Comparison of ENCODE assay signal across 21 cellular contexts in genomic region chr5:81105261-81105877, GRCh38.
DNase-seq lines count a peak whose midpoint lies in the region; ATAC-seq and TF ChIP-seq lines count a peak whose summit lies in the region.
"Had no signal": no experiment of that assay in that cellular context is flagged by ENCODE, and none has a peak within 500 bp of the region (broad histone marks: within the 10 kb centered on the region; RNA-seq: fewer than 3 reads in every experiment).

No MANE protein-coding gene starts in this region.

- H3K36me3 Mint-ChIP-seq in activated CD4-positive, alpha-beta T cell treated with anti-CD3 and anti-CD28 coated beads, Interleukin-2, amount 10 ng/mL, durations not matched to agents 7 days and 5 days (ENCODE audit: low read depth): no peaks in the 10 kb centered on the region
- H3K36me3 Mint-ChIP-seq in activated T-helper 1 cell treated with anti-CD3 and anti-CD28 coated beads, Interleukin-12 subunit alpha, Interleukin-12 subunit beta, Interleukin-2, Interleukin-4 antibody, amounts not matched to agents 30 ng/mL and 10 ng/mL and 1 ng/mL, durations not matched to agents 14 hours and 24 hours and 36 hours (ENCODE audit: low read depth): peaks cover 5% of the 10 kb centered on the region
- H3K36me3 Mint-ChIP-seq in stimulated activated effector memory CD8-positive, alpha-beta T cell treated with anti-CD3 and anti-CD28 coated beads, Interleukin-12 subunit alpha, Interleukin-12 subunit beta, amount 100 ng/mL, for 72 hours: no peaks in the 10 kb centered on the region
- H3K36me3 Mint-ChIP-seq in osteocyte (ENCODE audit: unreplicated experiment): no peaks in the 10 kb centered on the region

- peaks cover 20% of the 10 kb centered on the region for H3K4me1 Mint-ChIP-seq in activated CD4-positive, alpha-beta T cell treated with anti-CD3 and anti-CD28 coated beads, Interleukin-2, amount 10 ng/mL, durations not matched to agents 7 days and 5 days
- peaks cover 32% of the 10 kb centered on the region for H3K4me1 Mint-ChIP-seq in activated T-helper 1 cell treated with anti-CD3 and anti-CD28 coated beads, Interleukin-12 subunit alpha, Interleukin-12 subunit beta, Interleukin-2, Interleukin-4 antibody, amounts not matched to agents 30 ng/mL and 10 ng/mL and 1 ng/mL, durations not matched to agents 14 hours and 24 hours and 36 hours (ENCODE audit: low read depth)
- peaks cover 24% of the 10 kb centered on the region for H3K4me1 Mint-ChIP-seq in stimulated activated effector memory CD8-positive, alpha-beta T cell treated with anti-CD3 and anti-CD28 coated beads, Interleukin-12 subunit alpha, Interleukin-12 subunit beta, amount 100 ng/mL, for 72 hours
- no peaks in the 10 kb centered on the region for H3K4me1 Mint-ChIP-seq in osteocyte (ENCODE audit: unreplicated experiment)

- H3K9me3 Mint-ChIP-seq in activated CD4-positive, alpha-beta T cell treated with anti-CD3 and anti-CD28 coated beads, Interleukin-2, amount 10 ng/mL, durations not matched to agents 7 days and 5 days: no peaks in the 10 kb centered on the region
- no peaks in the 10 kb centered on the region for H3K9me3 Mint-ChIP-seq in activated T-helper 1 cell treated with anti-CD3 and anti-CD28 coated beads, Interleukin-12 subunit alpha, Interleukin-12 subunit beta, Interleukin-2, Interleukin-4 antibody, amounts not matched to agents 30 ng/mL and 10 ng/mL and 1 ng/mL, durations not matched to agents 14 hours and 24 hours and 36 hours
- no peaks in the 10 kb centered on the region for H3K9me3 Mint-ChIP-seq in stimulated activated effector memory CD8-positive, alpha-beta T cell treated with anti-CD3 and anti-CD28 coated beads, Interleukin-12 subunit alpha, Interleukin-12 subunit beta, amount 100 ng/mL, for 72 hours
- no peaks in the 10 kb centered on the region for H3K9me3 Mint-ChIP-seq in osteocyte (ENCODE audit: unreplicated experiment)

- no peaks in the 10 kb centered on the region for H3K9me3 ChIP-seq in DND-41 (ENCODE audit: insufficient read depth, low read length, severe bottlenecking)
- H3K9me3 ChIP-seq: right lobe of liver, SJSA1, stomach, thyroid gland had no signal

- H3K36me3 ChIP-seq in DND-41 (ENCODE audit: insufficient read depth, low read length): no peaks in the 10 kb centered on the region
- H3K36me3 ChIP-seq: right lobe of liver, SJSA1, stomach, thyroid gland had no signal

- H3K4me2 ChIP-seq in DND-41 (ENCODE audit: insufficient read depth, low read length): peak overlapping the region; percentile 20; the same call in 1 of the 2 replicates

- no peak overlapping the region for H3K27ac ChIP-seq in DND-41 (ENCODE audit: low read length)
- H3K27ac ChIP-seq: right lobe of liver, SJSA1, stomach, thyroid gland had no signal

- no peak overlapping the region for H3K4me3 Mint-ChIP-seq in activated CD4-positive, alpha-beta T cell treated with anti-CD3 and anti-CD28 coated beads, Interleukin-2, amount 10 ng/mL, durations not matched to agents 7 days and 5 days
- peak overlapping the region; percentile 15 for H3K4me3 Mint-ChIP-seq in activated T-helper 1 cell treated with anti-CD3 and anti-CD28 coated beads, Interleukin-12 subunit alpha, Interleukin-12 subunit beta, Interleukin-2, Interleukin-4 antibody, amounts not matched to agents 30 ng/mL and 10 ng/mL and 1 ng/mL, durations not matched to agents 14 hours and 24 hours and 36 hours
- no peak overlapping the region for H3K4me3 Mint-ChIP-seq in stimulated activated effector memory CD8-positive, alpha-beta T cell treated with anti-CD3 and anti-CD28 coated beads, Interleukin-12 subunit alpha, Interleukin-12 subunit beta, amount 100 ng/mL, for 72 hours
- no peak overlapping the region for H3K4me3 Mint-ChIP-seq in osteocyte (ENCODE audit: unreplicated experiment)

- no peak for TF ChIP-seq CTCF in DND-41 (IDR thresholded peaks at IDR 0.05; ENCODE audit: borderline replicate concordance, extremely low read depth, low read length, poor library complexity, severe bottlenecking)
- no peak for TF ChIP-seq CTCF in osteocyte (IDR thresholded peaks at IDR 0.05)

- H3K27me3 Mint-ChIP-seq in activated CD4-positive, alpha-beta T cell treated with anti-CD3 and anti-CD28 coated beads, Interleukin-2, amount 10 ng/mL, durations not matched to agents 7 days and 5 days: no peaks in the 10 kb centered on the region
- no peaks in the 10 kb centered on the region for H3K27me3 Mint-ChIP-seq in activated T-helper 1 cell treated with anti-CD3 and anti-CD28 coated beads, Interleukin-12 subunit alpha, Interleukin-12 subunit beta, Interleukin-2, Interleukin-4 antibody, amounts not matched to agents 30 ng/mL and 10 ng/mL and 1 ng/mL, durations not matched to agents 14 hours and 24 hours and 36 hours (ENCODE audit: insufficient read depth)
- H3K27me3 Mint-ChIP-seq in osteocyte (ENCODE audit: unreplicated experiment): peaks cover 45% of the 10 kb centered on the region

- H3K4me3 ChIP-seq in DND-41 (ENCODE audit: low read depth in 1 of 2, low read length in 2 of 2): no peak overlapping the region
- H3K4me3 ChIP-seq: right lobe of liver, SJSA1, stomach, thyroid gland had no signal

- intact Hi-C loops in activated T-helper 1 cell treated with anti-CD3 and anti-CD28 coated beads, Interleukin-12 subunit alpha, Interleukin-12 subunit beta, Interleukin-2, Interleukin-4 antibody, amounts not matched to agents 30 ng/mL and 10 ng/mL and 1 ng/mL, durations not matched to agents 14 hours and 24 hours and 36 hours (cut with micrococcal nuclease): loop anchor here (5.0 kb wide), 1 partner anchor 393 kb away; no protein-coding TSS in a partner anchor

- H3K27me3 ChIP-seq in DND-41 (ENCODE audit: insufficient read depth, low read length, poor library complexity): no peaks in the 10 kb centered on the region
- H3K27me3 ChIP-seq: right lobe of liver, SJSA1, stomach, thyroid gland had no signal

- H4K20me1 ChIP-seq in DND-41 (ENCODE audit: insufficient read depth, low read length): no peaks in the 10 kb centered on the region

- H3K27ac Mint-ChIP-seq in activated CD4-positive, alpha-beta T cell treated with anti-CD3 and anti-CD28 coated beads, Interleukin-2, amount 10 ng/mL, durations not matched to agents 7 days and 5 days: peak overlapping the region; percentile 6
- no peak overlapping the region for H3K27ac Mint-ChIP-seq in activated T-helper 1 cell treated with anti-CD3 and anti-CD28 coated beads, Interleukin-12 subunit alpha, Interleukin-12 subunit beta, Interleukin-2, Interleukin-4 antibody, amounts not matched to agents 30 ng/mL and 10 ng/mL and 1 ng/mL, durations not matched to agents 14 hours and 24 hours and 36 hours
- peak overlapping the region; percentile 46 for H3K27ac Mint-ChIP-seq in stimulated activated effector memory CD8-positive, alpha-beta T cell treated with anti-CD3 and anti-CD28 coated beads, Interleukin-12 subunit alpha, Interleukin-12 subunit beta, amount 100 ng/mL, for 72 hours
- no peak overlapping the region for H3K27ac Mint-ChIP-seq in osteocyte (ENCODE audit: unreplicated experiment)

- H3K79me2 ChIP-seq in DND-41 (ENCODE audit: insufficient read depth, low read length): no peaks in the 10 kb centered on the region

- ATAC-seq in DND-41 (ENCODE audit: insufficient read depth, low read depth): peak; percentile 89
- ATAC-seq in stimulated activated effector memory CD8-positive, alpha-beta T cell treated with anti-CD3 and anti-CD28 coated beads, Interleukin-12 subunit alpha, Interleukin-12 subunit beta, amount 100 ng/mL, for 72 hours: peak; percentile 74
- ATAC-seq: right lobe of liver had no signal

- POLR2A ChIA-PET in activated CD4-positive, alpha-beta T cell treated with anti-CD3 and anti-CD28 coated beads, Interleukin-2, amount 10 ng/mL, durations not matched to agents 7 days and 5 days (lab: Charles Lee): interaction anchor here (0.5 to 0.6 kb wide), 2 partner anchors 142 to 176 kb away, joined by 3 read pairs; no protein-coding TSS in a partner anchor

- DNase-seq in activated CD4-positive, alpha-beta T cell treated with anti-CD3 and anti-CD28 coated beads, Interleukin-2, amount 10 ng/mL, durations not matched to agents 7 days and 5 days: no peak
- no peak for DNase-seq in activated CD4-positive, alpha-beta T cell treated with anti-CD3 and anti-CD28 coated beads, Interleukin-2, amount 50 U/mL, for 4 hours
- DNase-seq in DND-41 (peak; percentile 23), COLO829 (ENCODE audit: low spot score) (no peak), osteocyte (ENCODE audit: extremely low spot score, unreplicated experiment) (no peak), NCI-H510A treated with DMSO at 0.1 percent for 48 hours (lab: John Stamatoyannopoulos, UW) (no peak)
- no peak for DNase-seq in activated T-helper 1 cell treated with anti-CD3 and anti-CD28 coated beads, Interleukin-12 subunit alpha, Interleukin-12 subunit beta, Interleukin-2, Interleukin-4 antibody, amounts not matched to agents 30 ng/mL and 10 ng/mL and 1 ng/mL, durations not matched to agents 14 hours and 24 hours and 36 hours (ENCODE audit: low spot score)
- DNase-seq in stimulated activated effector memory CD8-positive, alpha-beta T cell treated with anti-CD3 and anti-CD28 coated beads, Interleukin-12 subunit alpha, Interleukin-12 subunit beta, amount 100 ng/mL, for 72 hours (ENCODE audit: low spot score in 2 of 2): no peak
- DNase-seq: activated effector memory CD4-positive, alpha-beta T cell treated with anti-CD3 and anti-CD28 coated beads, Interleukin-2, amount 50 U/mL, for 16 hours; amygdala; COR-L47; HCEC 1CT; KBM-7; MM.1S; NCI-H1436 treated with DMSO at 0.1 percent for 48 hours; NCI-H345; NCI-H774; right lobe of liver; stomach; thyroid gland had no signal

- peaks cover 22% of the 10 kb centered on the region for H3K4me1 ChIP-seq in DND-41 (ENCODE audit: insufficient read depth, low read length)
- H3K4me1 ChIP-seq: right lobe of liver, stomach, thyroid gland had no signal

- H2AFZ ChIP-seq in DND-41 (ENCODE audit: low read depth, low read length): no peak overlapping the region

- no peak overlapping the region for H3K9ac ChIP-seq in DND-41 (ENCODE audit: low read depth, low read length)

- CTCF ChIA-PET in activated CD4-positive, alpha-beta T cell treated with anti-CD3 and anti-CD28 coated beads, Interleukin-2, amount 10 ng/mL, durations not matched to agents 7 days and 5 days (lab: Charles Lee): interaction anchor here (0.6 kb wide), 1 partner anchor 229 kb away, joined by 4 read pairs; no protein-coding TSS in a partner anchor

Comparison
In these comparisons a context has a peak if more than half of its experiments do, and no peak if none do; other contexts are left out.
1. H3K27ac Mint-ChIP-seq: peak in activated CD4-positive, alpha-beta T cell treated with anti-CD3 and anti-CD28 coated beads, Interleukin-2, amount 10 ng/mL, durations not matched to agents 7 days and 5 days (single experiment) and stimulated activated effector memory CD8-positive, alpha-beta T cell treated with anti-CD3 and anti-CD28 coated beads, Interleukin-12 subunit alpha, Interleukin-12 subunit beta, amount 100 ng/mL, for 72 hours (single experiment); none in activated T-helper 1 cell treated with anti-CD3 and anti-CD28 coated beads, Interleukin-12 subunit alpha, Interleukin-12 subunit beta, Interleukin-2, Interleukin-4 antibody, amounts not matched to agents 30 ng/mL and 10 ng/mL and 1 ng/mL, durations not matched to agents 14 hours and 24 hours and 36 hours (single experiment) and osteocyte (single experiment).